Comparison of ENCODE assay signal across 14 cellular contexts in genomic region chr3:3191675-3192480, GRCh38. TPM values are rescaled to one million over a fixed set of nuclear protein-coding genes. Genes with fewer than 3 reads are reported as not detected.
DNase-seq lines count a peak whose midpoint lies in the region; ATAC-seq, FAIRE-seq and TF ChIP-seq lines count a peak whose summit lies in the region.
"Had no signal": no experiment of that assay in that cellular context is flagged by ENCODE, and none has a peak within 500 bp of the region (broad histone marks: within the 10 kb centered on the region; RNA-seq: fewer than 3 reads in every experiment).

No MANE protein-coding gene starts in this region.

- H3K4me1 Mint-ChIP-seq in activated CD4-positive, alpha-beta T cell treated with anti-CD3 and anti-CD28 coated beads for 36 hours = peaks cover 39% of the 10 kb centered on the region
- peaks cover 8% of the 10 kb centered on the region for H3K4me1 Mint-ChIP-seq in astrocyte (ENCODE audit: low read depth, unreplicated experiment)
- H3K4me1 Mint-ChIP-seq in naive thymus-derived CD8-positive, alpha-beta T cell = peaks cover 22 to 50% (median 45%) of the 10 kb centered on the region in 4 donors

- ATAC-seq in activated CD4-positive, alpha-beta T cell treated with anti-CD3 and anti-CD28 coated beads for 36 hours = peak; percentile 61
- ATAC-seq in naive thymus-derived CD8-positive, alpha-beta T cell = peak; percentile 91 to 93
- no peak for ATAC-seq in GM18498 (IDR thresholded peaks at IDR 0.05; ENCODE audit: unreplicated experiment)

- POLR2A ChIA-PET in activated CD4-positive, alpha-beta T cell treated with anti-CD3 and anti-CD28 coated beads for 36 hours (lab: Charles Lee) = no interaction called here
- POLR2A ChIA-PET in naive thymus-derived CD8-positive, alpha-beta T cell (lab: Charles Lee) = interaction anchor here (0.7 to 3.4 kb wide), 8 partner anchors 10 to 1302 kb away, joined by 3 to 21 read pairs (median 6); partner anchors contain the start of genes CRBN, ITPR1 and TRNT1

- no peaks in the 10 kb centered on the region for H4K20me1 ChIP-seq in astrocyte (ENCODE audit: insufficient read depth, low read length)

- H3K9me3 Mint-ChIP-seq in activated CD4-positive, alpha-beta T cell treated with anti-CD3 and anti-CD28 coated beads for 36 hours (ENCODE audit: low read depth) = peaks cover 2% of the 10 kb centered on the region
- no peaks in the 10 kb centered on the region for H3K9me3 Mint-ChIP-seq in astrocyte (ENCODE audit: unreplicated experiment)
- peaks cover 0 to 10% (median 2%) of the 10 kb centered on the region in 9 donors for H3K9me3 Mint-ChIP-seq in naive thymus-derived CD8-positive, alpha-beta T cell

- no peak overlapping the region for H3K9ac ChIP-seq in astrocyte (ENCODE audit: low read length)

- H3K36me3 Mint-ChIP-seq in activated CD4-positive, alpha-beta T cell treated with anti-CD3 and anti-CD28 coated beads for 36 hours (ENCODE audit: low read depth) = no peaks in the 10 kb centered on the region
- no peaks in the 10 kb centered on the region for H3K36me3 Mint-ChIP-seq in astrocyte (ENCODE audit: low read depth, unreplicated experiment)
- peaks cover 0 to 4% (median 0%) of the 10 kb centered on the region in 3 donors for H3K36me3 Mint-ChIP-seq in naive thymus-derived CD8-positive, alpha-beta T cell

- intact Hi-C loops in activated CD4-positive, alpha-beta T cell treated with anti-CD3 and anti-CD28 coated beads for 36 hours (cut with DNase I, micrococcal nuclease) = no loop called here

- FAIRE-seq in astrocyte (lab: Jason Lieb, UNC) = no peak
- FAIRE-seq: colon, RCC 7860 had no signal

- H3K27ac ChIP-seq in astrocyte (ENCODE audit: low read depth, low read length) = no peak overlapping the region
- H3K27ac ChIP-seq: 22Rv1, tibial nerve had no signal

- no peaks in the 10 kb centered on the region for H3K36me3 ChIP-seq in astrocyte (ENCODE audit: insufficient read depth, low read length)
- H3K36me3 ChIP-seq: tibial nerve had no signal

- no peak for DNase-seq in activated CD4-positive, alpha-beta T cell treated with anti-CD3 and anti-CD28 coated beads for 36 hours
- DNase-seq in activated CD4-positive, alpha-beta T cell treated with anti-CD3 and anti-CD28 coated beads, Interleukin-2, amount 50 U/mL, for 1 hour = no peak
- DNase-seq in NCI-H226 (peak; percentile 18), astrocyte (ENCODE audit: low read depth) (peak; percentile 37), glomerular visceral epithelial cell (ENCODE audit: extremely low spot score) (no peak)
- peak in 4 of 10 donors; percentile 8 to 52 (median 42) for DNase-seq in naive thymus-derived CD8-positive, alpha-beta T cell
- DNase-seq in activated CD4-positive, CD25-positive, alpha-beta regulatory T cell (lab: John Stamatoyannopoulos, UW) = no peak
- DNase-seq: NCI-H1048, T1000 had no signal

- H3K9me3 ChIP-seq in astrocyte (ENCODE audit: insufficient read depth, low read depth, low read length) = no peaks in the 10 kb centered on the region

- peaks cover 2% of the 10 kb centered on the region for H3K27me3 ChIP-seq in astrocyte (ENCODE audit: insufficient read depth, low read length)
- H3K27me3 ChIP-seq: tibial nerve had no signal

- H3K79me2 ChIP-seq in astrocyte (ENCODE audit: insufficient read depth, low read length) = no peaks in the 10 kb centered on the region

- H2AFZ ChIP-seq in astrocyte (ENCODE audit: low read depth, low read length) = no peak overlapping the region

- no peaks in the 10 kb centered on the region for H3K27me3 Mint-ChIP-seq in activated CD4-positive, alpha-beta T cell treated with anti-CD3 and anti-CD28 coated beads for 36 hours
- peaks cover 17% of the 10 kb centered on the region for H3K27me3 Mint-ChIP-seq in astrocyte (ENCODE audit: low read depth, unreplicated experiment)
- H3K27me3 Mint-ChIP-seq in naive thymus-derived CD8-positive, alpha-beta T cell = no peaks in the 10 kb centered on the region

- H3K4me3 ChIP-seq in astrocyte (ENCODE audit: insufficient read depth, low read depth, low read length) = no peak overlapping the region
- H3K4me3 ChIP-seq: tibial nerve had no signal

- TF ChIP-seq CTCF in astrocyte (IDR thresholded peaks at IDR 0.05; ENCODE audit: insufficient read depth, low read depth, low read length) = no peak

- CTCF ChIA-PET in activated CD4-positive, alpha-beta T cell treated with anti-CD3 and anti-CD28 coated beads for 36 hours (lab: Charles Lee) = interaction anchor here (1.0 to 4.4 kb wide), 5 partner anchors 9 to 23 kb away, joined by 3 to 44 read pairs (median 3); no protein-coding TSS in a partner anchor

- H3K27ac Mint-ChIP-seq in activated CD4-positive, alpha-beta T cell treated with anti-CD3 and anti-CD28 coated beads for 36 hours = peak overlapping the region; percentile 77
- H3K27ac Mint-ChIP-seq in astrocyte (ENCODE audit: unreplicated experiment) = no peak overlapping the region
- H3K27ac Mint-ChIP-seq in naive thymus-derived CD8-positive, alpha-beta T cell = peak overlapping the region; percentile 87 to 98 (median 93)

- no peak overlapping the region for H3K4me2 ChIP-seq in astrocyte (ENCODE audit: low read length)

- no peak overlapping the region for H3K4me3 Mint-ChIP-seq in activated CD4-positive, alpha-beta T cell treated with anti-CD3 and anti-CD28 coated beads for 36 hours
- H3K4me3 Mint-ChIP-seq in astrocyte (ENCODE audit: unreplicated experiment) = no peak overlapping the region
- peak overlapping the region; percentile 61 to 82 (median 74) for H3K4me3 Mint-ChIP-seq in naive thymus-derived CD8-positive, alpha-beta T cell

- no peaks in the 10 kb centered on the region for H3K4me1 ChIP-seq in astrocyte (ENCODE audit: insufficient read depth, low read length)
- H3K4me1 ChIP-seq: tibial nerve had no signal

RNA-seq across cellular contexts. Expression of gene CRBN, which starts 12.4 kb away (rescaled TPM):
- 10 to 100 TPM; 38.4 to 42.6 TPM for total RNA-seq in activated CD4-positive, alpha-beta T cell treated with anti-CD3 and anti-CD28 coated beads for 36 hours
- total RNA-seq in astrocyte = 26.1 and 28.2 TPM in 2 replicates
- 100 to 1,000 TPM; 158 to 164 TPM for total RNA-seq in naive thymus-derived CD8-positive, alpha-beta T cell
- 100 to 1,000 TPM; 149 to 194 (median 172) TPM for polyA plus RNA-seq in naive thymus-derived CD8-positive, alpha-beta T cell

Comparison
In these comparisons a context has a peak if more than half of its experiments do, and no peak if none do; other contexts are left out.
1. DNase-seq: peak in NCI-H226 (single experiment) and astrocyte (single experiment); none in activated CD4-positive, alpha-beta T cell treated with anti-CD3 and anti-CD28 coated beads for 36 hours (single experiment), activated CD4-positive, alpha-beta T cell treated with anti-CD3 and anti-CD28 coated beads, Interleukin-2, amount 50 U/mL, for 1 hour (single experiment), activated CD4-positive, CD25-positive, alpha-beta regulatory T cell (0 of 4) and glomerular visceral epithelial cell (single experiment).
2. H3K4me3 Mint-ChIP-seq: peak in naive thymus-derived CD8-positive, alpha-beta T cell (10 of 10); none in activated CD4-positive, alpha-beta T cell treated with anti-CD3 and anti-CD28 coated beads for 36 hours (single experiment) and astrocyte (single experiment).